Comparison of ENCODE assay signal across 7 cellular contexts in the genomic region with DNA sequence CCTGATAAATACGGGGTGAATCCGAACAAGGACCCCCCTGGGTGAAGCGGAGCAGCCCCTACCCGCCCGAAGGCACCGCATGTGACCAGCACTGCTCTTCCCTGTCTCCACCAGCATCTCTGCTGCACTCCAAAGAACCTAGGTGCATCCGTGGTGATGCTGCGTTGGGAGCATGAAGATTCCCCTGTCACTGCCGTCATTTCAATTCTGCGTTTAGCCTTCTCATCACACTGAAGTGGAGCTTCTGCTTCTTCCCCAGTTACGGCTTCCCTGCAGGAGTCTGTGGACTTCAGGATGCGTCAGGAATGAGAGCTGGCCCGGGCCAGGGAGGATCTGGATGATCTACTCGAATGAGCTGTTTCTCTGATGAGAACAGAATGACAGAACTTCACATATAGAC. TPM values are rescaled to one million over a fixed set of nuclear protein-coding genes. Genes with fewer than 3 reads are reported as not detected.
"Had no signal": no experiment of that assay in that cellular context is flagged by ENCODE, and none has a peak within 500 bp of the region (broad histone marks: within the 10 kb centered on the region; RNA-seq: fewer than 3 reads in every experiment).

No MANE protein-coding gene starts in this region.

- H3K4me3 Mint-ChIP-seq: IgD-negative memory B cell had no signal

- H3K4me1 Mint-ChIP-seq: IgD-negative memory B cell had no signal

- H3K27ac ChIP-seq: HL-60 had no signal

- H3K27ac Mint-ChIP-seq: IgD-negative memory B cell had no signal

- H3K4me3 ChIP-seq: K562 had no signal

- DNase-seq: IMR-90 had no signal

- ATAC-seq: HepG2, K562 had no signal

- H3K27me3 Mint-ChIP-seq: IgD-negative memory B cell had no signal

RNA-seq across cellular contexts. Expression of a gene that starts 47.9 kb away (rescaled TPM):
- total RNA-seq: HepG2, HT-29, HT1080, IMR-90, K562 had no signal
- polyA plus RNA-seq: HepG2, IgD-negative memory B cell, IMR-90, K562 had no signal
